In the genomic region with DNA sequence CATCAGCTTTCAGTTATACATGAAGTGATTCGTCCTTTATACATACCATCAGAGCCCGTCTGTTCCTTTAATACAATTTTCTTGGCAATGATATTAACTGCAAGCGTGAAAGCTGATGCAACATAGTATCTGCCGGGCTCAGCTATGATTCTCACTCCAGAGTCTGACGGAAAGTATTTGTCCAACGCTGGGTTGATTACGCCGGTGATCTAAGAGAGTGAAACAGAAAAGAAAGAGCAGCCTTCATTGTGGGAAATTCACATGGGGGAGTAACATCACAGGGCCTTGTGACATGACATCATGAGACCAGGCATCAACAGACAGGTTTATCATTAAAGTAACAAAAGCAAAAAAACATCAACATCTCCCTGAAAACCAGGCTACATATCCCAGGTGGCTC, we compare ENCODE assay signal across 15 cellular contexts. TPM values are rescaled to one million over a fixed set of nuclear protein-coding genes. Genes with fewer than 3 reads are reported as not detected.
A peak's percentile ranks its signal among the peaks of the same experiment; 100 is the strongest.
DNase-seq lines count a peak whose midpoint lies in the region; TF ChIP-seq lines count a peak whose summit lies in the region.
"Had no signal": no experiment of that assay in that cellular context is flagged by ENCODE, and none has a peak within 500 bp of the region (broad histone marks: within the 10 kb centered on the region; RNA-seq: fewer than 3 reads in every experiment).

No MANE protein-coding gene starts in this region.

- no peaks in the 10 kb centered on the region for H3K9me3 ChIP-seq in testis

- peak overlapping the region; percentile 84 for H3K27ac Mint-ChIP-seq in activated naive CD8-positive, alpha-beta T cell treated with anti-CD3 and anti-CD28 coated beads for 36 hours

- no peak overlapping the region for H3K4me3 Mint-ChIP-seq in activated naive CD8-positive, alpha-beta T cell treated with anti-CD3 and anti-CD28 coated beads for 36 hours
- H3K4me3 Mint-ChIP-seq: H9 had no signal

- TF ChIP-seq CTCF in testis (IDR thresholded peaks at IDR 0.05), result no peak

- intact Hi-C loops in testis (cut with DNase I; ENCODE audit: low total_unique reads), result no loop called here

- peak; percentile 57 for DNase-seq in activated CD4-positive, alpha-beta T cell treated with anti-CD3 and anti-CD28 coated beads for 48 hours
- no peak for DNase-seq in activated CD4-positive, alpha-beta T cell treated with anti-CD3 and anti-CD28 coated beads, Interleukin-2, amount 50 U/mL, for 4 hours
- peak; percentile 65 for DNase-seq in stimulated activated CD4-positive, alpha-beta T cell treated with anti-CD3 and anti-CD28 coated beads, Interleukin-1b, Interleukin-23, amount 100 ng/mL, for 48 hours
- DNase-seq in stimulated activated CD4-positive, alpha-beta T cell treated with anti-CD3 and anti-CD28 coated beads, Interleukin-4, amount 100 ng/mL, for 1 hour, result no peak
- peak; percentile 36 for DNase-seq in activated naive CD8-positive, alpha-beta T cell treated with anti-CD3 and anti-CD28 coated beads for 36 hours
- peak; percentile 81 for DNase-seq in testis
- DNase-seq in stimulated activated naive CD4-positive, alpha-beta T cell treated with Interleukin-2 at 50 U/mL for 16 hours (lab: John Stamatoyannopoulos, UW), result no peak
- DNase-seq in DMS79 treated with DMSO at 0.1 percent for 48 hours (lab: John Stamatoyannopoulos, UW), result no peak
- DNase-seq: C1 segment of cervical spinal cord, DMS153, H9, NCI-H187 treated with DMSO at 0.1 percent for 48 hours, NCI-H446 treated with DMSO at 0.1 percent for 48 hours, NCI-H774, PC-9 had no signal

- H3K4me3 ChIP-seq in testis, result no peak overlapping the region
- H3K4me3 ChIP-seq: PC-9 had no signal

- no peaks in the 10 kb centered on the region for H3K27me3 ChIP-seq in testis

- peaks cover 59% of the 10 kb centered on the region for H3K36me3 Mint-ChIP-seq in activated naive CD8-positive, alpha-beta T cell treated with anti-CD3 and anti-CD28 coated beads for 36 hours

- no peaks in the 10 kb centered on the region for H3K9me3 Mint-ChIP-seq in activated naive CD8-positive, alpha-beta T cell treated with anti-CD3 and anti-CD28 coated beads for 36 hours
- H3K9me3 Mint-ChIP-seq: H9 had no signal

- H3K36me3 ChIP-seq in testis (ENCODE audit: low read depth, missing control alignments), result no peaks in the 10 kb centered on the region

- no peak for TF ChIP-seq POLR2A in testis (IDR thresholded peaks at IDR 0.05)

- no peaks in the 10 kb centered on the region for H3K27me3 Mint-ChIP-seq in activated naive CD8-positive, alpha-beta T cell treated with anti-CD3 and anti-CD28 coated beads for 36 hours

- WGBS in testis, 2 donors, result 70 to 78% methylated on average over 8 of the region's 8 CpGs

- peak overlapping the region; percentile 42 to 63 for H3K27ac ChIP-seq in testis
- H3K27ac ChIP-seq: PC-9 had no signal

- peaks cover 49% of the 10 kb centered on the region for H3K4me1 Mint-ChIP-seq in activated naive CD8-positive, alpha-beta T cell treated with anti-CD3 and anti-CD28 coated beads for 36 hours

- H3K4me1 ChIP-seq in testis, result peaks cover 7% of the 10 kb centered on the region

RNA-seq across cellular contexts. Expression of gene ODC1, which starts 6.2 kb away (rescaled TPM):
- 100 to 1,000 TPM; 357 to 367 TPM for total RNA-seq in activated naive CD8-positive, alpha-beta T cell treated with anti-CD3 and anti-CD28 coated beads for 36 hours
- 100 to 1,000 TPM; 208 to 321 TPM for total RNA-seq in testis
- polyA plus RNA-seq in testis (ENCODE audit: insufficient read depth, low read depth, low replicate concordance), result 309 TPM

Comparison
In these comparisons a context has a peak if more than half of its experiments do, and no peak if none do; other contexts are left out.
1. DNase-seq: peak in activated CD4-positive, alpha-beta T cell treated with anti-CD3 and anti-CD28 coated beads for 48 hours (single experiment), stimulated activated CD4-positive, alpha-beta T cell treated with anti-CD3 and anti-CD28 coated beads, Interleukin-1b, Interleukin-23, amount 100 ng/mL, for 48 hours (single experiment), activated naive CD8-positive, alpha-beta T cell treated with anti-CD3 and anti-CD28 coated beads for 36 hours (single experiment) and testis (single experiment); none in activated CD4-positive, alpha-beta T cell treated with anti-CD3 and anti-CD28 coated beads, Interleukin-2, amount 50 U/mL, for 4 hours (0 of 2), stimulated activated CD4-positive, alpha-beta T cell treated with anti-CD3 and anti-CD28 coated beads, Interleukin-4, amount 100 ng/mL, for 1 hour (single experiment), stimulated activated naive CD4-positive, alpha-beta T cell treated with Interleukin-2 at 50 U/mL for 16 hours (single experiment) and DMS79 treated with DMSO at 0.1 percent for 48 hours (single experiment).